Comparison of ENCODE assay signal across 1 cellular context in the genomic region with DNA sequence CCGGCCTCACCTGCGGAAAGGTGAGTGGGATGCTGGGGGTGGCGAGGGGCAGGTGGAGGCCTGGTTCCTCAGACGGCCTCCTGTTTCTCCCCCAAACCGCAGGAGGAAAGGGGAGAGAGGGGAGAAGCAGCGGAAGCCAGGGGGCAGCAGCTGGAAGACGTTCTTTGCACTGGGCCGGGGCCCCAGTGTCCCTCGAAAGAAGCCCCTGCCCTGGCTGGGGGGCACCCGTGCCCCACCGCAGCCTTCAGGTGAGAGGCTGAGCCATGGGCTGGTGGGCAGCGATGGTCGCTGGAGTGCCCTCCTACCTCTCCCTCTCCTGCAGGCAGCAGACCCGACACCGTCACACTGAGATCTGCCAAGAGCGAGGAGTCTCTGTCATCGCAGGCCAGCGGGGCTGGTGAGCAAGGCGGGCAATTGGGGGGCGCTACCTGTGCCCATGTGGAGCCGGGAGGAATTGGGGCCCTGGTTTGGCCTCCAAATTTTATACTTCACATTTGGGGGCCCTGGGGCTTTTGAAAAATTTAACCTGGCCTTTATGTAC.
A peak's percentile ranks its signal among the peaks of the same experiment; 100 is the strongest.
TF ChIP-seq lines count a peak whose summit lies in the region.

No MANE protein-coding gene starts in this region.

TF ChIP-seq in H1, 55 proteins besides CTCF, POLR2A, EP300 and RAD21:
- no peak for TF ChIP-seq SP4 (IDR thresholded peaks at IDR 0.05; ENCODE audit: low read length)
- no peak for TF ChIP-seq EGR1 (IDR thresholded peaks at IDR 0.05; ENCODE audit: borderline replicate concordance, low read depth, low read length)
- TF ChIP-seq TBP (IDR thresholded peaks at IDR 0.05; ENCODE audit: low read depth, low read length), result no peak
- TF ChIP-seq RXRA (IDR thresholded peaks at IDR 0.05; ENCODE audit: insufficient read depth, low read depth, low read length), result no peak
- 0 out of 2 replicates have a peak, but pooled peaks have one; percentile 15 for TF ChIP-seq CREB1 (IDR thresholded peaks at IDR 0.05)
- TF ChIP-seq BACH1 (IDR thresholded peaks at IDR 0.05; ENCODE audit: low read length), result no peak
